8 cellular contexts compared by ENCODE assay signal in the genomic region with DNA sequence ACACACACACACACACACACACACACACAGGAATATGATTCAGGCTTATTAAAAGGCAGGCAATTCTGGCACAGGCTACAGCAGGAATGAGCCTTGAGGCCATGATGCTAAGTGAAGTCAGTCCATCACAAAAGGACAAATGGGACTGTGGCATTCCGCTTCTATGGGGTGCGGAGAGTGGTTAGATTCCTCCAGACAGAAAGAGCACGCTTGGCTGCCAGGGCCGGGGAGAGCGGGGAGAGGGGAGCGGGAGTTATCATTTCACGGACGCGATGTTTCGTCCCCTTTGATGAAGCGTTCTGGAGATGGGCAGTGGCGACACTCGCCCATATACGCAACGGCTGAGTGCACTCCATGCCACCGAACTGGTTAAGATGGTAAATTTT. TPM values are rescaled to one million over a fixed set of nuclear protein-coding genes. Genes with fewer than 3 reads are reported as not detected.
A peak's percentile ranks its signal among the peaks of the same experiment; 100 is the strongest.
DNase-seq lines count a peak whose midpoint lies in the region; ATAC-seq and TF ChIP-seq lines count a peak whose summit lies in the region.

No MANE protein-coding gene starts in this region.

- H3K4me1 ChIP-seq in HUES48 (ENCODE audit: control insufficient read depth, insufficient read depth, low read length) (peaks cover 16% of the 10 kb centered on the region), right atrium auricular region (peaks cover 0 to 5% of the 10 kb centered on the region in 2 donors)

- H3K36me3 ChIP-seq in HUES48 (ENCODE audit: control insufficient read depth, insufficient read depth, low read length) (no peaks in the 10 kb centered on the region), right atrium auricular region (no peaks in the 10 kb centered on the region)

- peak overlapping the region; percentile 63 for H3K9ac ChIP-seq in HUES48 (ENCODE audit: low read depth, low read length)

- peak overlapping the region; percentile 85 for H3K4me3 ChIP-seq in HUES48 (ENCODE audit: low read depth, low read length)
- H3K4me3 ChIP-seq in right atrium auricular region = peak overlapping the region; percentile 47 to 65

- no peak overlapping the region for H3K27ac ChIP-seq in HUES48 (ENCODE audit: low read depth, low read length)
- H3K27ac ChIP-seq in angular gyrus (ENCODE audit: low read depth, low read length) = peak overlapping the region; percentile 40
- peak overlapping the region; percentile 85 to 88 for H3K27ac ChIP-seq in right atrium auricular region

- TF ChIP-seq CTCF in right atrium auricular region (IDR thresholded peaks at IDR 0.05) = no peak

- ATAC-seq in GM18511 (IDR thresholded peaks at IDR 0.05; ENCODE audit: unreplicated experiment) = peak; percentile 28

- DNase-seq in AG08396 (ENCODE audit: low spot score) (peak; percentile 51), right atrium auricular region (ENCODE audit: low spot score) (no peak), pons (ENCODE audit: low spot score) (peak; percentile 20), activated gamma-delta T cell treated with Interleukin-2 at 50 U/mL for 16 hours (no peak), T1000 (lab: John Stamatoyannopoulos, UW) (no peak)

- H3K9me3 ChIP-seq in HUES48 (ENCODE audit: control insufficient read depth, insufficient read depth, low read length) (no peaks in the 10 kb centered on the region), right atrium auricular region (peaks cover 0 to 9% of the 10 kb centered on the region in 2 donors)

- peaks cover 24% of the 10 kb centered on the region for H3K27me3 ChIP-seq in HUES48 (ENCODE audit: control insufficient read depth, insufficient read depth, low read length)
- no peaks in the 10 kb centered on the region for H3K27me3 ChIP-seq in right atrium auricular region

RNA-seq across cellular contexts. Expression of a gene that starts 58.5 kb away (rescaled TPM):
- 1 to 10 TPM; 6.2 to 7.1 TPM for total RNA-seq in right atrium auricular region

Comparison
In these comparisons a context has a peak if more than half of its experiments do, and no peak if none do; other contexts are left out.
1. DNase-seq: peak in AG08396 (single experiment) and pons (single experiment); none in right atrium auricular region (single experiment), activated gamma-delta T cell treated with Interleukin-2 at 50 U/mL for 16 hours (single experiment) and T1000 (single experiment).